In genomic region chr11:133967599-133968238, GRCh38 we compare ENCODE assay signal across 1 cellular context.
TF ChIP-seq lines count a peak whose summit lies in the region.

No MANE protein-coding gene starts in this region.

TF ChIP-seq in GM23338, 12 proteins besides CTCF, POLR2A, EP300 and RAD21 (continued from another document):
- TF ChIP-seq ZNF462 (CRISPR knock-in tag; IDR thresholded peaks at IDR 0.05) (no peak), ZNF331 (CRISPR knock-in tag; IDR thresholded peaks at IDR 0.05; ENCODE audit: low read depth) (no peak), NANOG (IDR thresholded peaks at IDR 0.05; ENCODE audit: borderline replicate concordance) (no peak), CREB1 (CRISPR knock-in tag; IDR thresholded peaks at IDR 0.05; ENCODE audit: low read depth) (no peak)
- TF ChIP-seq, protein P1, sequence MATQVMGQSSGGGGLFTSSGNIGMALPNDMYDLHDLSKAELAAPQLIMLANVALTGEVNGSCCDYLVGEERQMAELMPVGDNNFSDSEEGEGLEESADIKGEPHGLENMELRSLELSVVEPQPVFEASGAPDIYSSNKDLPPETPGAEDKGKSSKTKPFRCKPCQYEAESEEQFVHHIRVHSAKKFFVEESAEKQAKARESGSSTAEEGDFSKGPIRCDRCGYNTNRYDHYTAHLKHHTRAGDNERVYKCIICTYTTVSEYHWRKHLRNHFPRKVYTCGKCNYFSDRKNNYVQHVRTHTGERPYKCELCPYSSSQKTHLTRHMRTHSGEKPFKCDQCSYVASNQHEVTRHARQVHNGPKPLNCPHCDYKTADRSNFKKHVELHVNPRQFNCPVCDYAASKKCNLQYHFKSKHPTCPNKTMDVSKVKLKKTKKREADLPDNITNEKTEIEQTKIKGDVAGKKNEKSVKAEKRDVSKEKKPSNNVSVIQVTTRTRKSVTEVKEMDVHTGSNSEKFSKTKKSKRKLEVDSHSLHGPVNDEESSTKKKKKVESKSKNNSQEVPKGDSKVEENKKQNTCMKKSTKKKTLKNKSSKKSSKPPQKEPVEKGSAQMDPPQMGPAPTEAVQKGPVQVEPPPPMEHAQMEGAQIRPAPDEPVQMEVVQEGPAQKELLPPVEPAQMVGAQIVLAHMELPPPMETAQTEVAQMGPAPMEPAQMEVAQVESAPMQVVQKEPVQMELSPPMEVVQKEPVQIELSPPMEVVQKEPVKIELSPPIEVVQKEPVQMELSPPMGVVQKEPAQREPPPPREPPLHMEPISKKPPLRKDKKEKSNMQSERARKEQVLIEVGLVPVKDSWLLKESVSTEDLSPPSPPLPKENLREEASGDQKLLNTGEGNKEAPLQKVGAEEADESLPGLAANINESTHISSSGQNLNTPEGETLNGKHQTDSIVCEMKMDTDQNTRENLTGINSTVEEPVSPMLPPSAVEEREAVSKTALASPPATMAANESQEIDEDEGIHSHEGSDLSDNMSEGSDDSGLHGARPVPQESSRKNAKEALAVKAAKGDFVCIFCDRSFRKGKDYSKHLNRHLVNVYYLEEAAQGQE (IDR thresholded peaks at IDR 0.05; ENCODE audit: unreplicated experiment), result no peak
